In the genomic region with DNA sequence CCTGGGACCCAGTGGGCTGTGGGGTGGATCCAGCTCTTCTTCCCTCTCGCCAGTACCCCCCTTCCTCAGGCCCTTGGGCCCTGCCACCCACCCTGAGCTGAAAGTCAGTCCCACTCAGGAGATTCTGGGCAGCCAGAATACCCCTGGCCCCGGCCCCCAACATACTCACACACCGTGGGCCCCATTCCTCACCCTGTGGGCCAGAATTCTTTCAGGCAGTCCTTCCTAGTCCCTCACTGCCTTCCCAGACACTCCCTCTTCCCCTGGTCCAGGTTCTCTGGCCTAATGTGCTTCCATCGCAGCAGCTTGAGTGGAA, we compare ENCODE assay signal across 8 cellular contexts. TPM values are rescaled to one million over a fixed set of nuclear protein-coding genes. Genes with fewer than 3 reads are reported as not detected.
A peak's percentile ranks its signal among the peaks of the same experiment; 100 is the strongest.
DNase-seq lines count a peak whose midpoint lies in the region; ATAC-seq and TF ChIP-seq lines count a peak whose summit lies in the region.

No MANE protein-coding gene starts in this region.

- H3K9ac ChIP-seq in smooth muscle cell (ENCODE audit: low read depth): no peak overlapping the region

- intact Hi-C loops in esophagus squamous epithelium (cut with DNase I): no loop called here

- H3K27me3 ChIP-seq in RWPE2 (ENCODE audit: insufficient read depth, poor library complexity, severe bottlenecking) (no peaks in the 10 kb centered on the region), esophagus squamous epithelium (no peaks in the 10 kb centered on the region), smooth muscle cell (ENCODE audit: low read depth) (no peaks in the 10 kb centered on the region)

- H3F3A ChIP-seq in smooth muscle cell (ENCODE audit: low read depth): peaks cover 27% of the 10 kb centered on the region

- peaks cover 10% of the 10 kb centered on the region for H3K79me2 ChIP-seq in smooth muscle cell (ENCODE audit: low read depth)

- no peak overlapping the region for H3K4me2 ChIP-seq in smooth muscle cell

- peak overlapping the region; percentile 95 for H3K27ac ChIP-seq in RWPE2 (ENCODE audit: poor library complexity, severe bottlenecking)
- H3K27ac ChIP-seq in esophagus squamous epithelium: peak overlapping the region; percentile 97 to 100 (median 100)
- H3K27ac ChIP-seq in smooth muscle cell (ENCODE audit: low read depth): peak overlapping the region; percentile 98

- WGBS in esophagus squamous epithelium, 2 donors: 36 to 56% methylated on average over 4 of the region's 4 CpGs
- WGBS in smooth muscle cell (ENCODE audit: low lambda C conversion rate): 37% methylated on average over 4 of the region's 4 CpGs

- no peaks in the 10 kb centered on the region for H3K9me3 ChIP-seq in RWPE2 (ENCODE audit: severe bottlenecking)
- H3K9me3 ChIP-seq in esophagus squamous epithelium: no peaks in the 10 kb centered on the region
- H3K9me3 ChIP-seq in smooth muscle cell (replicated peaks; ENCODE audit: low read depth): no peaks in the 10 kb centered on the region

- no peak for TF ChIP-seq POLR2A in esophagus squamous epithelium (IDR thresholded peaks at IDR 0.05)

- H3K4me3 ChIP-seq in GM08714 (ENCODE audit: low read length): peak overlapping the region; percentile 2; the same call in 1 of the 2 replicates
- H3K4me3 ChIP-seq in RWPE2 (ENCODE audit: severe bottlenecking): no peak overlapping the region
- no peak overlapping the region for H3K4me3 ChIP-seq in esophagus squamous epithelium
- no peak overlapping the region for H3K4me3 ChIP-seq in smooth muscle cell

- ATAC-seq in RWPE2 (ENCODE audit: low read depth) (no peak), GM18861 (IDR thresholded peaks at IDR 0.05; ENCODE audit: unreplicated experiment) (no peak), GM18907 (IDR thresholded peaks at IDR 0.05; ENCODE audit: unreplicated experiment) (no peak)

- no peak for TF ChIP-seq CTCF in RWPE2 (IDR thresholded peaks at IDR 0.05; ENCODE audit: poor library complexity, severe bottlenecking)
- TF ChIP-seq CTCF in esophagus squamous epithelium (IDR thresholded peaks at IDR 0.05): no peak
- no peak for TF ChIP-seq CTCF in smooth muscle cell (IDR thresholded peaks at IDR 0.05; ENCODE audit: borderline replicate concordance, insufficient read depth, poor library complexity, severe bottlenecking)

- no peaks in the 10 kb centered on the region for H4K20me1 ChIP-seq in smooth muscle cell (ENCODE audit: low read depth)

- peaks cover 35% of the 10 kb centered on the region for H3K4me1 ChIP-seq in RWPE2 (ENCODE audit: insufficient read depth, poor library complexity, severe bottlenecking)
- H3K4me1 ChIP-seq in esophagus squamous epithelium: peaks cover 49 to 63% (median 54%) of the 10 kb centered on the region in 3 donors
- peaks cover 34% of the 10 kb centered on the region for H3K4me1 ChIP-seq in smooth muscle cell (ENCODE audit: low read depth)

- no peak overlapping the region for H2AFZ ChIP-seq in smooth muscle cell (ENCODE audit: low read depth)

- peaks cover 2% of the 10 kb centered on the region; the same call in 1 of the 2 replicates for H3K36me3 ChIP-seq in RWPE2 (ENCODE audit: low read depth)
- H3K36me3 ChIP-seq in esophagus squamous epithelium: no peaks in the 10 kb centered on the region
- no peaks in the 10 kb centered on the region for H3K36me3 ChIP-seq in smooth muscle cell (ENCODE audit: low read depth)

- no peak for DNase-seq in RWPE2 (ENCODE audit: low spot score)
- no peak for DNase-seq in esophagus squamous epithelium (lab: John Stamatoyannopoulos, UW)
- DNase-seq in smooth muscle cell (lab: John Stamatoyannopoulos, UW; ENCODE audit: unreplicated experiment): no peak
- no peak for DNase-seq in GF-D8 (lab: John Stamatoyannopoulos, UW)
- no peak for DNase-seq in DMS79 treated with DMSO at 0.1 percent for 48 hours (lab: John Stamatoyannopoulos, UW)

RNA-seq across cellular contexts. Expression of a gene that starts 3.2 kb away (rescaled TPM):
- total RNA-seq in esophagus squamous epithelium (100 to 1,000 TPM in 1 of 4 donors, 10 to 100 TPM in 3; 62.6 to 113 (median 74.7) TPM), smooth muscle cell (61.4 and 78.0 TPM in 2 replicates)
- 113 and 133 TPM in 2 replicates for polyA plus RNA-seq in smooth muscle cell

RNA-seq across cellular contexts. Expression of a gene that starts 16.9 kb away (rescaled TPM):
- total RNA-seq in esophagus squamous epithelium: 1 to 10 TPM; 2.3 to 6.8 (median 2.7) TPM
- total RNA-seq in smooth muscle cell: 7.3 and 12.2 TPM in 2 replicates
- 4.6 and 6.2 TPM in 2 replicates for polyA plus RNA-seq in smooth muscle cell

RNA-seq across cellular contexts. Expression of a gene that starts 35.3 kb away (rescaled TPM):
- 10 to 100 TPM; 10.6 to 18.3 (median 12.7) TPM for total RNA-seq in esophagus squamous epithelium
- 17.3 and 19.5 TPM in 2 replicates for total RNA-seq in smooth muscle cell
- polyA plus RNA-seq in smooth muscle cell: 20.3 and 21.4 TPM in 2 replicates

RNA-seq across cellular contexts. Expression of a gene that starts 45.1 kb away (rescaled TPM):
- total RNA-seq in esophagus squamous epithelium: 100 to 1,000 TPM; 146 to 202 (median 185) TPM
- total RNA-seq in smooth muscle cell: 99.3 and 123 TPM in 2 replicates
- polyA plus RNA-seq in smooth muscle cell: 210 and 220 TPM in 2 replicates

RNA-seq across cellular contexts. Expression of a gene that starts 47.4 kb away (rescaled TPM):
- total RNA-seq in esophagus squamous epithelium: 1 to 10 TPM; 1.7 to 7.2 (median 3.5) TPM
- total RNA-seq in smooth muscle cell: not detected in 2 replicates
- 0.32 TPM in 1 of 2 replicates, not detected in the other for polyA plus RNA-seq in smooth muscle cell
